ENCODE assay signal across 8 cellular contexts in genomic region chr4:42655921-42656735, GRCh38. TPM values are rescaled to one million over a fixed set of nuclear protein-coding genes. Genes with fewer than 3 reads are reported as not detected.
DNase-seq lines count a peak whose midpoint lies in the region; ATAC-seq and TF ChIP-seq lines count a peak whose summit lies in the region.

No MANE protein-coding gene starts in this region.

- H3K4me3 ChIP-seq in BLaER1 (peak overlapping the region; percentile 94), body of pancreas (peak overlapping the region; percentile 65 to 86), spleen (peak overlapping the region; percentile 81 to 99 (median 94))

- CTCF ChIA-PET in T-cell (lab: Charles Lee), result interaction anchor here in 1 of 2 donors (0.6 to 2.3 kb wide), 6 partner anchors 10 to 88 kb away, joined by 3 to 21 read pairs (median 5); no protein-coding TSS in a partner anchor

- H3K27ac ChIP-seq in BLaER1 (peak overlapping the region; percentile 99), body of pancreas (peak overlapping the region; percentile 77 to 94 (median 92)), spleen (peak overlapping the region; percentile 78 to 96 (median 91))

- peak in 2 of 3 donors; percentile 14 to 35 for TF ChIP-seq POLR2A in body of pancreas (IDR thresholded peaks at IDR 0.05)
- TF ChIP-seq POLR2A in spleen (IDR thresholded peaks at IDR 0.05), result peak in 1 of 3 donors; percentile 3

- H3K4me1 ChIP-seq in BLaER1, result peaks cover 34% of the 10 kb centered on the region
- H3K4me1 ChIP-seq in body of pancreas, result peaks cover 46% of the 10 kb centered on the region
- H3K4me1 ChIP-seq in spleen, result peaks cover 30 to 46% (median 36%) of the 10 kb centered on the region in 6 donors

- WGBS in body of pancreas, 2 donors, result 0% methylated on average over 23 to 45 of the region's 45 CpGs
- WGBS in spleen, 5 donors, result 1% methylated on average over 38 to 45 of the region's 45 CpGs

- intact Hi-C loops in body of pancreas (cut with DNase I), result no loop called here
- intact Hi-C loops in spleen (cut with DNase I; ENCODE audit: low total_unique reads), result no loop called here

- TF ChIP-seq CTCF in body of pancreas (IDR thresholded peaks at IDR 0.05), result no peak
- no peak for TF ChIP-seq CTCF in spleen (IDR thresholded peaks at IDR 0.05 in 8 of 11, conservative IDR thresholded peaks at IDR 0.05 in 3 of 11)

- no peaks in the 10 kb centered on the region for H3K27me3 ChIP-seq in BLaER1
- H3K27me3 ChIP-seq in body of pancreas, result no peaks in the 10 kb centered on the region
- no peaks in the 10 kb centered on the region for H3K27me3 ChIP-seq in spleen (replicated peaks in 1 of 7)

- peak overlapping the region; percentile 88 for H3K4me2 ChIP-seq in BLaER1

- H3K27ac Mint-ChIP-seq in T-cell (peak overlapping the region; percentile 93 to 94), immature natural killer cell (peak overlapping the region; percentile 90 to 97 (median 94))

- H3K27me3 Mint-ChIP-seq in T-cell (no peaks in the 10 kb centered on the region), immature natural killer cell (ENCODE audit: low read depth in 3 of 3) (peaks cover 0 to 8% (median 6%) of the 10 kb centered on the region in 3 donors)

- POLR2A ChIA-PET in T-cell (lab: Charles Lee), result interaction anchor here (0.5 to 2.0 kb wide), 14 partner anchors 9 to 646 kb away, joined by 3 to 12 read pairs (median 4); no protein-coding TSS in a partner anchor

- DNase-seq in T-cell (peak; percentile 5 to 57 (median 32)), body of pancreas (peak; percentile 39 to 54 (median 48)), immature natural killer cell (peak; percentile 44 to 54 (median 51)), spleen (peak; percentile 92), H4 (ENCODE audit: low spot score) (no peak)

- ATAC-seq in GM19372 (IDR thresholded peaks at IDR 0.05; ENCODE audit: low read depth, unreplicated experiment) (peak; percentile 5), HG03460 (IDR thresholded peaks at IDR 0.05; ENCODE audit: unreplicated experiment) (peak; percentile 29), T-cell (replicated peaks in 1 of 4) (peak; percentile 10 to 21 (median 16)), body of pancreas (peak; percentile 13)

- peak overlapping the region; percentile 97 to 98 (median 98) for H3K4me3 Mint-ChIP-seq in T-cell
- H3K4me3 Mint-ChIP-seq in immature natural killer cell, result peak overlapping the region; percentile 92 to 96 (median 95)

- H3K4me1 Mint-ChIP-seq in T-cell, result peaks cover 47 to 56% (median 54%) of the 10 kb centered on the region in 3 donors
- peaks cover 55 to 66% of the 10 kb centered on the region in 2 donors for H3K4me1 Mint-ChIP-seq in immature natural killer cell

- peaks cover 20% of the 10 kb centered on the region for H3K36me3 Mint-ChIP-seq in T-cell
- H3K36me3 Mint-ChIP-seq in immature natural killer cell, result peaks cover 10 to 12% (median 11%) of the 10 kb centered on the region in 3 donors

- peak overlapping the region; percentile 98 for H3K9ac ChIP-seq in BLaER1

- H3K9me3 ChIP-seq in BLaER1, result peaks cover 16% of the 10 kb centered on the region
- no peaks in the 10 kb centered on the region for H3K9me3 ChIP-seq in body of pancreas
- H3K9me3 ChIP-seq in spleen, result peaks cover 0 to 9% (median 0%) of the 10 kb centered on the region in 8 donors

- H3K36me3 ChIP-seq in BLaER1 (peaks cover 10% of the 10 kb centered on the region), body of pancreas (replicated peaks in 1 of 2; ENCODE audit: insufficient read depth in 1 of 2, low read depth in 2 of 2) (no peaks in the 10 kb centered on the region), spleen (no peaks in the 10 kb centered on the region)

- peaks cover 12 to 15% (median 12%) of the 10 kb centered on the region in 3 donors for H3K9me3 Mint-ChIP-seq in T-cell
- peaks cover 0 to 5% (median 0%) of the 10 kb centered on the region in 6 donors for H3K9me3 Mint-ChIP-seq in immature natural killer cell

- H4K20me1 ChIP-seq in BLaER1, result no peaks in the 10 kb centered on the region

RNA-seq across cellular contexts. Expression of gene ATP8A1, which starts 0.8 kb away (rescaled TPM):
- total RNA-seq in T-cell (10 to 100 TPM; 33.7 to 73.2 (median 47.8) TPM), body of pancreas (10 to 100 TPM; 37.4 to 70.9 TPM), spleen (10 to 100 TPM; 40.6 to 87.0 (median 49.4) TPM)
- polyA plus RNA-seq in immature natural killer cell (10 to 100 TPM; 15.3 to 23.0 (median 18.1) TPM), spleen (10 to 100 TPM; 14.4 to 19.1 (median 16.1) TPM)
- total RNA-seq in H4 (2014; rRNA removed; shearing (Covaris generic)), result 1.3 and 2.4 TPM in 2 replicates

Comparison
In these comparisons a context has a peak if more than half of its experiments do, and no peak if none do; other contexts are left out.
1. RNA of gene ATP8A1, which starts 0.8 kb away (total RNA-seq): 37.4 to 70.9 TPM in body of pancreas, 40.6 to 87.0 TPM in spleen and 33.7 to 73.2 TPM in T-cell; 1.3 to 2.4 TPM in H4; every median in the first group is over 10 times any median in the second.
2. Peak in every context shown above with its lines, with median percentiles within 50 percentile points of each other: H3K27ac ChIP-seq, H3K4me3 ChIP-seq and ATAC-seq.